Comparison of ENCODE assay signal across 17 cellular contexts in the genomic region with DNA sequence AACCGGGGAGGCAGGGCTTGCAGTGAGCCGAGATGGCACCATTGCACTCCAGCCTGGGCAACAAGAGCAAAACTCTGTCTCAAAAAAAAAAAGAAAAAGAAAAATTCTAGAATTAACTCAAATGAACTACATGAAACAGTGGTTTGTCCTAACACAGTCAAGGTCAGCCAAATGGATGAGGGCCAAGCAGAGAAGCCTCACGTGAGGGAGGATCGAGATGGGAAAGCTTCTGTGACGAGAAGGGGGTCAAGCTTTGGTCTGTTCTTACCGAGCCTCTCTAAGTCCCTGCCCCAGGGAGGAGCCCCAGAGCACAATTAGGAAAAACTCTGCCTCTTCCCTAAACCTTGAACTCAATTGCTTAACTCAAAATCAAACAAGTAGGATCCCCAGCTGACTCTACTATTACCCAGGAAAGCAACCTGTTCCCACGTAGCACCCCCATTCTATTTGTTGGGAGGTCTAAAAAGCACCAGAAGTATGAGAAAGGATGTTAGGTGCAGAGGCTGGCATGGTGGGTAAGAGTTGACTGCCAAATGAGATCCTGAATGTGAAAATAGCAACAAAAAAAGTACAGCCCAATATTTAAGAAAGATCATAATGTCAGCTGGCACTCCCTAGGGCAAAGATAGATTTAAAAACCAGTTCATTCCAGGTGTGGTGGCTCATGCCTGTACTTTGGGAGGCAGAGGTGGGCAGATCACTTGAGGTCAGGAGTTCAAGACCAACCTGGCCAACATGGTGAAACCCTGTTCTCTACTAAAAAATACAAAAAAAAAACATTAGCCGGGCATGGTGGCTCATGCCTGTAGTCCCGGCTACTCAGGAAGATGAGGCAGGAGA. TPM values are rescaled to one million over a fixed set of nuclear protein-coding genes. Genes with fewer than 3 reads are reported as not detected.
DNase-seq lines count a peak whose midpoint lies in the region; ATAC-seq, FAIRE-seq and TF ChIP-seq lines count a peak whose summit lies in the region.
"Had no signal": no experiment of that assay in that cellular context is flagged by ENCODE, and none has a peak within 500 bp of the region (broad histone marks: within the 10 kb centered on the region; RNA-seq: fewer than 3 reads in every experiment).

No MANE protein-coding gene starts in this region.

- H3K9me3 Mint-ChIP-seq in MCF 10A (ENCODE audit: unreplicated experiment) = no peaks in the 10 kb centered on the region
- H3K9me3 Mint-ChIP-seq: IgD-negative memory B cell had no signal

- peak; percentile 34 for ATAC-seq in sciatic nerve
- ATAC-seq: GM23338 had no signal

- H3K27ac ChIP-seq in breast epithelium = no peak overlapping the region
- peak overlapping the region; percentile 9 to 61 for H3K27ac ChIP-seq in liver (ENCODE audit: low read depth in 1 of 2, low read length in 2 of 2)
- H3K27ac ChIP-seq: BLaER1 had no signal

- POLR2A ChIA-PET in MCF 10A (lab: Yijun Ruan, JAX) = no interaction called here

- no peak overlapping the region for H3K9ac ChIP-seq in liver (ENCODE audit: low read depth in 1 of 2, low read length in 2 of 2)
- H3K9ac ChIP-seq: BLaER1 had no signal

- no peaks in the 10 kb centered on the region for H3K27me3 Mint-ChIP-seq in MCF 10A (ENCODE audit: insufficient read depth, unreplicated experiment)
- H3K27me3 Mint-ChIP-seq: IgD-negative memory B cell had no signal

- peak overlapping the region; percentile 39 for H3K27ac Mint-ChIP-seq in MCF 10A (ENCODE audit: low read depth, unreplicated experiment)
- H3K27ac Mint-ChIP-seq: GM23338, IgD-negative memory B cell had no signal

- H3K4me3 ChIP-seq in breast epithelium (no peak overlapping the region), liver (ENCODE audit: low read depth in 1 of 3, low read length in 3 of 3) (no peak overlapping the region)
- H3K4me3 ChIP-seq: BLaER1, GM23338 had no signal

- intact Hi-C loops in MCF 10A (cut with micrococcal nuclease) (no loop called here), breast epithelium (cut with DNase I; ENCODE audit: low total_unique reads) (no loop called here), sciatic nerve (cut with DNase I) (no loop called here)

- BruUV-seq in MCF 10A (replicated peaks; lab: Mats Ljungman, UMichigan) = no TSS peak

- peaks cover 80% of the 10 kb centered on the region for H3K36me3 Mint-ChIP-seq in MCF 10A (ENCODE audit: insufficient read depth, unreplicated experiment)
- H3K36me3 Mint-ChIP-seq: IgD-negative memory B cell had no signal

- WGBS in liver = 48% methylated on average over 9 of the region's 9 CpGs

- TF ChIP-seq POLR2A in breast epithelium (IDR thresholded peaks at IDR 0.05) (no peak), H54 (IDR thresholded peaks at IDR 0.05; ENCODE audit: low read depth, low read length) (no peak)

- H3K27me3 ChIP-seq in breast epithelium (no peaks in the 10 kb centered on the region), liver (ENCODE audit: control insufficient read depth in 4 of 4, insufficient read depth in 4 of 4, low read length in 3 of 4) (no peaks in the 10 kb centered on the region)
- H3K27me3 ChIP-seq: BLaER1 had no signal

- no peak overlapping the region for H3K4me3 Mint-ChIP-seq in MCF 10A (ENCODE audit: unreplicated experiment)
- H3K4me3 Mint-ChIP-seq: CD4-positive, CD25-positive, alpha-beta regulatory T cell; GM23338; H9; IgD-negative memory B cell had no signal

- CTCF ChIA-PET in MCF 10A (lab: Yijun Ruan, JAX) = interaction anchor here (0.6 kb wide), 1 partner anchor 9 kb away, joined by 3 read pairs; no protein-coding TSS in a partner anchor

- peak in 1 of 2 donors; percentile 26 for TF ChIP-seq RAD21 in liver (IDR thresholded peaks at IDR 0.05)

- peaks cover under 1% of the 10 kb centered on the region for H3K4me1 Mint-ChIP-seq in MCF 10A (ENCODE audit: insufficient read depth, unreplicated experiment)
- H3K4me1 Mint-ChIP-seq: CD4-positive, CD25-positive, alpha-beta regulatory T cell; IgD-negative memory B cell had no signal

- H3K4me1 ChIP-seq in breast epithelium = no peaks in the 10 kb centered on the region
- peaks cover 0 to 17% (median 15%) of the 10 kb centered on the region in 4 donors for H3K4me1 ChIP-seq in liver (ENCODE audit: control insufficient read depth in 4 of 4, insufficient read depth in 4 of 4, low read length in 3 of 4)

- TF ChIP-seq CTCF in MCF 10A (IDR thresholded peaks at IDR 0.05; ENCODE audit: unreplicated experiment) (no peak), breast epithelium (IDR thresholded peaks at IDR 0.05) (no peak), liver (IDR thresholded peaks at IDR 0.05; ENCODE audit: low read depth, low read length, missing input control) (no peak)

- DNase-seq in MCF 10A (ENCODE audit: unreplicated experiment) = no peak
- no peak for DNase-seq in breast epithelium (ENCODE audit: low spot score in 2 of 2)
- DNase-seq in sciatic nerve (ENCODE audit: low spot score) = no peak
- DNase-seq in cerebellum (ENCODE audit: low spot score) = no peak
- DNase-seq in H54 (ENCODE audit: insufficient read length, low spot score) = no peak
- DNase-seq in activated CD4-positive, CD25-positive, alpha-beta regulatory T cell (lab: John Stamatoyannopoulos, UW) = no peak
- DNase-seq: 8988T; AML-193; Calu3; CD4-positive, CD25-positive, alpha-beta regulatory T cell; DMS 273 treated with DMSO at 0.1 percent for 48 hours; H9 had no signal

- FAIRE-seq in H54 (lab: Jason Lieb, UNC) = no peak
- FAIRE-seq: GM18507 had no signal

- no peaks in the 10 kb centered on the region for H3K9me3 ChIP-seq in breast epithelium
- no peaks in the 10 kb centered on the region for H3K9me3 ChIP-seq in liver (ENCODE audit: control insufficient read depth in 4 of 4, low read length in 3 of 4)

- H3K36me3 ChIP-seq in breast epithelium (no peaks in the 10 kb centered on the region), liver (ENCODE audit: control insufficient read depth in 4 of 4, insufficient read depth in 3 of 4, low read depth in 1 of 4, low read length in 3 of 4) (peaks cover 0 to 17% (median 8%) of the 10 kb centered on the region in 4 donors)

TF ChIP-seq in liver, 16 proteins besides CTCF, POLR2A, EP300 and RAD21 (continues in another document):
- TF ChIP-seq SP1 (IDR thresholded peaks at IDR 0.05) (peak; percentile 62), RXRA (IDR thresholded peaks at IDR 0.05) (peak; percentile 60 to 71), GABPA (IDR thresholded peaks at IDR 0.05 in 1 of 2, conservative IDR thresholded peaks at IDR 0.05 in 1 of 2) (peak in 1 of 2 donors; percentile 6), NR2F2 (IDR thresholded peaks at IDR 0.05) (no peak), HNF4G (IDR thresholded peaks at IDR 0.05) (no peak), ZBTB33 (IDR thresholded peaks at IDR 0.05) (no peak), FOXA1 (IDR thresholded peaks at IDR 0.05) (no peak), JUND (IDR thresholded peaks at IDR 0.05) (peak in 1 of 2 donors; percentile 28), YY1 (IDR thresholded peaks at IDR 0.05) (peak; percentile 14), FOXA2 (IDR thresholded peaks at IDR 0.05) (no peak)
- TF ChIP-seq, protein P1, sequence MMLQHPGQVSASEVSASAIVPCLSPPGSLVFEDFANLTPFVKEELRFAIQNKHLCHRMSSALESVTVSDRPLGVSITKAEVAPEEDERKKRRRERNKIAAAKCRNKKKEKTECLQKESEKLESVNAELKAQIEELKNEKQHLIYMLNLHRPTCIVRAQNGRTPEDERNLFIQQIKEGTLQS (IDR thresholded peaks at IDR 0.05) = no peak
- TF ChIP-seq, protein P2, sequence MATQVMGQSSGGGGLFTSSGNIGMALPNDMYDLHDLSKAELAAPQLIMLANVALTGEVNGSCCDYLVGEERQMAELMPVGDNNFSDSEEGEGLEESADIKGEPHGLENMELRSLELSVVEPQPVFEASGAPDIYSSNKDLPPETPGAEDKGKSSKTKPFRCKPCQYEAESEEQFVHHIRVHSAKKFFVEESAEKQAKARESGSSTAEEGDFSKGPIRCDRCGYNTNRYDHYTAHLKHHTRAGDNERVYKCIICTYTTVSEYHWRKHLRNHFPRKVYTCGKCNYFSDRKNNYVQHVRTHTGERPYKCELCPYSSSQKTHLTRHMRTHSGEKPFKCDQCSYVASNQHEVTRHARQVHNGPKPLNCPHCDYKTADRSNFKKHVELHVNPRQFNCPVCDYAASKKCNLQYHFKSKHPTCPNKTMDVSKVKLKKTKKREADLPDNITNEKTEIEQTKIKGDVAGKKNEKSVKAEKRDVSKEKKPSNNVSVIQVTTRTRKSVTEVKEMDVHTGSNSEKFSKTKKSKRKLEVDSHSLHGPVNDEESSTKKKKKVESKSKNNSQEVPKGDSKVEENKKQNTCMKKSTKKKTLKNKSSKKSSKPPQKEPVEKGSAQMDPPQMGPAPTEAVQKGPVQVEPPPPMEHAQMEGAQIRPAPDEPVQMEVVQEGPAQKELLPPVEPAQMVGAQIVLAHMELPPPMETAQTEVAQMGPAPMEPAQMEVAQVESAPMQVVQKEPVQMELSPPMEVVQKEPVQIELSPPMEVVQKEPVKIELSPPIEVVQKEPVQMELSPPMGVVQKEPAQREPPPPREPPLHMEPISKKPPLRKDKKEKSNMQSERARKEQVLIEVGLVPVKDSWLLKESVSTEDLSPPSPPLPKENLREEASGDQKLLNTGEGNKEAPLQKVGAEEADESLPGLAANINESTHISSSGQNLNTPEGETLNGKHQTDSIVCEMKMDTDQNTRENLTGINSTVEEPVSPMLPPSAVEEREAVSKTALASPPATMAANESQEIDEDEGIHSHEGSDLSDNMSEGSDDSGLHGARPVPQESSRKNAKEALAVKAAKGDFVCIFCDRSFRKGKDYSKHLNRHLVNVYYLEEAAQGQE (IDR thresholded peaks at IDR 0.05) = peak; percentile 22

RNA-seq across cellular contexts. Expression of gene ALDH7A1, which starts 7.2 kb away (rescaled TPM):
- 46.8 and 89.1 TPM in 2 replicates for total RNA-seq in MCF 10A (2022)
- 10 to 100 TPM; 38.7 to 83.0 (median 45.2) TPM for total RNA-seq in breast epithelium
- total RNA-seq in liver = 10 to 100 TPM; 47.7 to 64.8 TPM
- 10 to 100 TPM; 52.1 to 86.9 TPM for polyA plus RNA-seq in liver
- 63.0 TPM for total RNA-seq in sciatic nerve
- 60.0 TPM for total RNA-seq in cerebellum

RNA-seq across cellular contexts. Expression of gene PHAX, which starts 13.0 kb away (rescaled TPM):
- 57.4 and 73.2 TPM in 2 replicates for total RNA-seq in MCF 10A (2022)
- 10 to 100 TPM; 44.9 to 58.7 (median 54.7) TPM for total RNA-seq in breast epithelium
- total RNA-seq in liver = 10 to 100 TPM; 19.8 to 30.3 TPM
- polyA plus RNA-seq in liver = 10 to 100 TPM; 10.3 to 32.6 TPM
- 42.5 TPM for total RNA-seq in sciatic nerve
- 62.4 TPM for total RNA-seq in cerebellum

Comparison
In these comparisons a context has a peak if more than half of its experiments do, and no peak if none do; other contexts are left out.
1. H3K27ac ChIP-seq: peak in liver (2 of 2); none in breast epithelium (0 of 2).